Comparison of ENCODE assay signal across 1 cellular context in the genomic region with DNA sequence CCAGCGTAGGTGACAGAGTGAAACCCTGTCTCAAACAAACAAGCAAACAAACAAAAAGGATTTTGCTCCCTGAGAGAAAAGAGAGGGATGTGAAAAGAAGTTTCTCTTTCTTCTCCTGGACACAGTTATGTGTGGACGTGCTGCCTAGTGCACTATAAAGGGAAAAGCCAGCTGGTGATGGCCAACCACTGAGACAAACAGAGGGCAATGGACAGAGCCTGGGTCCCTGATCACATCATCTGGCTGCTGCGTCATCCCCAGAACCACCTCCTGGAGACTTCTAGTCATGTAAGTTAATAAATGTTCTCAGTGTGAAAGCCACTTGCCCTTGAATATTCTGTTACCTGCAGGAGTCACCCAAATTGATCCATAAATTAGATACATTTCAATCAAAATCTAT.
TF ChIP-seq lines count a peak whose summit lies in the region.

No MANE protein-coding gene starts in this region.

TF ChIP-seq in HepG2, 621 proteins besides CTCF, POLR2A, EP300 and RAD21:
- no peak for TF ChIP-seq HCFC1 (IDR thresholded peaks at IDR 0.05; ENCODE audit: low read depth, low read length)
- TF ChIP-seq ZNF530 (CRISPR knock-in tag; IDR thresholded peaks at IDR 0.05; ENCODE audit: low read depth) = no peak
- no peak for TF ChIP-seq ZFP41 (CRISPR knock-in tag; IDR thresholded peaks at IDR 0.05; ENCODE audit: borderline replicate concordance)
- no peak for TF ChIP-seq ZIK1 (CRISPR knock-in tag; IDR thresholded peaks at IDR 0.05; ENCODE audit: borderline replicate concordance, low read depth)
